6 cellular contexts compared by ENCODE assay signal in genomic region chr6:30907290-30907757, GRCh38. TPM values are rescaled to one million over a fixed set of nuclear protein-coding genes. Genes with fewer than 3 reads are reported as not detected.
DNase-seq lines count a peak whose midpoint lies in the region; ATAC-seq and TF ChIP-seq lines count a peak whose summit lies in the region.
"Not testable (repeated sequence)": the region's sequence is repeated elsewhere in the genome, so short reads cannot be mapped to it uniquely, and the experiment has no call there.

No MANE protein-coding gene starts in this region.

- not testable (repeated sequence) for TF ChIP-seq POLR2A in NB4 (IDR thresholded peaks at IDR 0.05; ENCODE audit: extremely low read depth, insufficient read length); esophagus squamous epithelium (IDR thresholded peaks at IDR 0.05)

- peak overlapping the region; percentile 58 for H3K9ac ChIP-seq in mesendoderm (ENCODE audit: low read length)

- ATAC-seq in CD4-positive, alpha-beta T cell (ENCODE audit: poor library complexity) = not testable (repeated sequence)

- H3K9me3 Mint-ChIP-seq in CD4-positive, alpha-beta T cell; activated naive CD4-positive, alpha-beta T cell treated with anti-CD3 and anti-CD28 coated beads, Interleukin-2, amount 10 ng/mL, durations not matched to agents 7 days and 5 days: not testable (repeated sequence)

- not testable (repeated sequence) for H3K79me1 ChIP-seq in mesendoderm (ENCODE audit: low read length)

- not testable (repeated sequence) for H3K27me3 Mint-ChIP-seq in CD4-positive, alpha-beta T cell; activated naive CD4-positive, alpha-beta T cell treated with anti-CD3 and anti-CD28 coated beads, Interleukin-2, amount 10 ng/mL, durations not matched to agents 7 days and 5 days

- H4K8ac ChIP-seq in mesendoderm (ENCODE audit: low read depth, low read length) = not testable (repeated sequence)

- not testable (repeated sequence) for H3K18ac ChIP-seq in mesendoderm (ENCODE audit: low read length)

- not testable (repeated sequence) for H2BK5ac ChIP-seq in mesendoderm (ENCODE audit: low read length)

- not testable (repeated sequence) for H3K23ac ChIP-seq in mesendoderm (ENCODE audit: low read length)

- 45 to 52% methylated on average over 9 to 12 of the region's 16 CpGs for WGBS in esophagus squamous epithelium, 2 donors
- no CpG with 5 or more reads among the region's 16 CpGs for WGBS in mesendoderm (ENCODE audit: extremely low coverage, insufficient coverage, low lambda C conversion rate)

- not testable (repeated sequence) for H3K27ac Mint-ChIP-seq in CD4-positive, alpha-beta T cell; activated naive CD4-positive, alpha-beta T cell treated with anti-CD3 and anti-CD28 coated beads, Interleukin-2, amount 10 ng/mL, durations not matched to agents 7 days and 5 days

- H3K4me1 Mint-ChIP-seq in CD4-positive, alpha-beta T cell (ENCODE audit: low read depth) = peaks cover 16% of the 10 kb centered on the region
- H3K4me1 Mint-ChIP-seq in activated naive CD4-positive, alpha-beta T cell treated with anti-CD3 and anti-CD28 coated beads, Interleukin-2, amount 10 ng/mL, durations not matched to agents 7 days and 5 days = peaks cover 29% of the 10 kb centered on the region

- H4K5ac ChIP-seq in mesendoderm (ENCODE audit: low read length) = not testable (repeated sequence)

- H3K36me3 Mint-ChIP-seq in CD4-positive, alpha-beta T cell (ENCODE audit: low read depth) = peaks cover 28% of the 10 kb centered on the region
- H3K36me3 Mint-ChIP-seq in activated naive CD4-positive, alpha-beta T cell treated with anti-CD3 and anti-CD28 coated beads, Interleukin-2, amount 10 ng/mL, durations not matched to agents 7 days and 5 days = peaks cover 13% of the 10 kb centered on the region

- peak overlapping the region; percentile 92 for H3K4me3 ChIP-seq in NB4 (ENCODE audit: low read depth, low read length)
- H3K4me3 ChIP-seq in esophagus squamous epithelium = peak overlapping the region; percentile 57 to 89 (median 71)
- peak overlapping the region; percentile 28 for H3K4me3 ChIP-seq in mesendoderm (ENCODE audit: low read length)
- H3K4me3 ChIP-seq in skin epidermis = peak overlapping the region; percentile 63 to 81 (median 70)

- not testable (repeated sequence) for H2BK15ac ChIP-seq in mesendoderm (replicated peaks; ENCODE audit: low read depth)

- not testable (repeated sequence) for H2BK120ac ChIP-seq in mesendoderm (ENCODE audit: low read depth, low read length)

- H3K36me3 ChIP-seq in esophagus squamous epithelium = peaks cover 0 to 29% (median 7%) of the 10 kb centered on the region in 3 donors
- not testable (repeated sequence) for H3K36me3 ChIP-seq in mesendoderm (ENCODE audit: control insufficient read depth, insufficient read depth, low read length)

- not testable (repeated sequence) for H3K79me2 ChIP-seq in mesendoderm (ENCODE audit: control insufficient read depth, insufficient read depth, low read length)

- CTCF ChIA-PET in CD4-positive, alpha-beta T cell (lab: Charles Lee) = interaction anchor here (1.0 kb wide), 1 partner anchor 173 kb away, joined by 3 read pairs; no protein-coding TSS in a partner anchor
- CTCF ChIA-PET in activated naive CD4-positive, alpha-beta T cell treated with anti-CD3 and anti-CD28 coated beads, Interleukin-2, amount 10 ng/mL, durations not matched to agents 7 days and 5 days (lab: Charles Lee) = interaction anchor here (1.0 to 3.4 kb wide), 8 partner anchors 9 to 190 kb away, joined by 3 to 11 read pairs (median 4); partner anchors contain the start of gene MDC1

- not testable (repeated sequence) for DNase-seq in CD4-positive, alpha-beta T cell; NB4 (ENCODE audit: low read depth); activated naive CD4-positive, alpha-beta T cell treated with anti-CD3 and anti-CD28 coated beads, Interleukin-2, amount 10 ng/mL, durations not matched to agents 7 days and 5 days; esophagus squamous epithelium (lab: John Stamatoyannopoulos, UW); mesendoderm

- not testable (repeated sequence) for H3K27ac ChIP-seq in CD4-positive, alpha-beta T cell (ENCODE audit: low read depth, low read length); mesendoderm (ENCODE audit: low read depth, low read length)
- H3K27ac ChIP-seq in esophagus squamous epithelium (peak overlapping the region; percentile 23 to 57 (median 45)), skin epidermis (peak overlapping the region in 3 of 21 experiments; percentile 11 to 66 (median 65))

- H3K27me3 ChIP-seq in CD4-positive, alpha-beta T cell (ENCODE audit: control insufficient read depth, insufficient read depth, low read length); esophagus squamous epithelium; mesendoderm (ENCODE audit: insufficient read depth, low read length, poor library complexity): not testable (repeated sequence)

- H2AK5ac ChIP-seq in mesendoderm (ENCODE audit: low read length) = not testable (repeated sequence)

- H3K9me3 ChIP-seq in CD4-positive, alpha-beta T cell (ENCODE audit: control insufficient read depth, low read length); esophagus squamous epithelium: not testable (repeated sequence)

- peaks cover 6 to 26% (median 12%) of the 10 kb centered on the region in 3 donors for H3K4me1 ChIP-seq in esophagus squamous epithelium
- H3K4me1 ChIP-seq in mesendoderm (ENCODE audit: control insufficient read depth, low read depth, low read length) = not testable (repeated sequence)

- peak overlapping the region; percentile 98 for H3K4me3 Mint-ChIP-seq in CD4-positive, alpha-beta T cell
- peak overlapping the region; percentile 97 for H3K4me3 Mint-ChIP-seq in activated naive CD4-positive, alpha-beta T cell treated with anti-CD3 and anti-CD28 coated beads, Interleukin-2, amount 10 ng/mL, durations not matched to agents 7 days and 5 days

- H3K4ac ChIP-seq in mesendoderm (ENCODE audit: low read depth, low read length) = not testable (repeated sequence)

- TF ChIP-seq CTCF in CD4-positive, alpha-beta T cell (IDR thresholded peaks at IDR 0.05); NB4 (IDR thresholded peaks at IDR 0.05; ENCODE audit: low read depth, low read length); esophagus squamous epithelium (IDR thresholded peaks at IDR 0.05): not testable (repeated sequence)

- POLR2A ChIA-PET in CD4-positive, alpha-beta T cell (lab: Charles Lee) = interaction anchor here (0.6 to 1.8 kb wide), 16 partner anchors 9 to 956 kb away, joined by 3 to 5 read pairs (median 3); partner anchors contain the start of genes DDR1, MRPS18B and PPP1R10

- H3K56ac ChIP-seq in mesendoderm (ENCODE audit: low read length) = peak overlapping the region; percentile 76

- peak overlapping the region; percentile 20 for H3K4me2 ChIP-seq in mesendoderm (ENCODE audit: low read length)

- intact Hi-C loops in CD4-positive, alpha-beta T cell (cut with DNase I, micrococcal nuclease) = loop anchor here in 1 of 2 experiments (2.0 to 5.0 kb wide), 2 partner anchors 21 to 280 kb away; partner anchors contain the start of gene ATAT1
- intact Hi-C loops in esophagus squamous epithelium (cut with DNase I) = not testable (repeated sequence)

RNA-seq across cellular contexts. Expression of gene GTF2H4, which starts 0.7 kb away (rescaled TPM):
- total RNA-seq in CD4-positive, alpha-beta T cell = 10 to 100 TPM in 1 of 2 experiments, 1 to 10 TPM in 1; 7.7 to 10.7 TPM
- 10 to 100 TPM; 10.3 to 26.7 (median 12.4) TPM for total RNA-seq in esophagus squamous epithelium
- 43.8 TPM for polyA plus RNA-seq in mesendoderm (2013, experiment 1 of 2)
- 46.5 TPM for polyA plus RNA-seq in mesendoderm (2013, experiment 2 of 2)

RNA-seq across cellular contexts. Expression of gene VARS2, which starts 6.7 kb away (rescaled TPM):
- total RNA-seq in CD4-positive, alpha-beta T cell = 10 to 100 TPM; 19.3 to 21.7 TPM
- total RNA-seq in esophagus squamous epithelium = 10 to 100 TPM; 23.5 to 61.9 (median 33.0) TPM
- 12.1 TPM for polyA plus RNA-seq in mesendoderm (2013, experiment 1 of 2)
- polyA plus RNA-seq in mesendoderm (2013, experiment 2 of 2) = 13.9 TPM

RNA-seq across cellular contexts. Expression of gene DDR1, which starts 23.0 kb away (rescaled TPM):
- total RNA-seq in CD4-positive, alpha-beta T cell = 1 to 10 TPM; 6.5 to 6.6 TPM
- 100 to 1,000 TPM; 131 to 261 (median 140) TPM for total RNA-seq in esophagus squamous epithelium
- polyA plus RNA-seq in mesendoderm (2013, experiment 1 of 2) = 59.0 TPM
- 57.2 TPM for polyA plus RNA-seq in mesendoderm (2013, experiment 2 of 2)

RNA-seq across cellular contexts. Expression of gene SFTA2, which starts 24.6 kb away (rescaled TPM):
- not detected for total RNA-seq in CD4-positive, alpha-beta T cell
- 10 to 100 TPM in 1 of 4 donors, 1 to 10 TPM in 3; 2.0 to 31.7 (median 6.4) TPM for total RNA-seq in esophagus squamous epithelium
- polyA plus RNA-seq in mesendoderm (2013, experiment 1 of 2) = not detected
- not detected for polyA plus RNA-seq in mesendoderm (2013, experiment 2 of 2)

RNA-seq across cellular contexts. Expression of gene MUCL3, which starts 33.4 kb away (rescaled TPM):
- total RNA-seq in CD4-positive, alpha-beta T cell = not detected
- 1 to 10 TPM in 2 of 4 donors, under 1 TPM in 2; 0.21 to 8.3 (median 2.4) TPM for total RNA-seq in esophagus squamous epithelium
- 0.20 TPM for polyA plus RNA-seq in mesendoderm (2013, experiment 1 of 2)
- polyA plus RNA-seq in mesendoderm (2013, experiment 2 of 2) = 0.22 TPM

Comparison
In these comparisons a context has a peak if more than half of its experiments do, and no peak if none do; other contexts are left out.
1. H3K4me3 ChIP-seq: peak in every context shown above with its lines; median percentile 92 in NB4; 71 in esophagus squamous epithelium; 70 in skin epidermis; 28 in mesendoderm.
2. RNA of gene DDR1, which starts 23.0 kb away (total RNA-seq): 131 to 261 TPM in esophagus squamous epithelium; 6.5 to 6.6 TPM in CD4-positive, alpha-beta T cell; every median in the first group is over 10 times any median in the second.